In the genomic region with DNA sequence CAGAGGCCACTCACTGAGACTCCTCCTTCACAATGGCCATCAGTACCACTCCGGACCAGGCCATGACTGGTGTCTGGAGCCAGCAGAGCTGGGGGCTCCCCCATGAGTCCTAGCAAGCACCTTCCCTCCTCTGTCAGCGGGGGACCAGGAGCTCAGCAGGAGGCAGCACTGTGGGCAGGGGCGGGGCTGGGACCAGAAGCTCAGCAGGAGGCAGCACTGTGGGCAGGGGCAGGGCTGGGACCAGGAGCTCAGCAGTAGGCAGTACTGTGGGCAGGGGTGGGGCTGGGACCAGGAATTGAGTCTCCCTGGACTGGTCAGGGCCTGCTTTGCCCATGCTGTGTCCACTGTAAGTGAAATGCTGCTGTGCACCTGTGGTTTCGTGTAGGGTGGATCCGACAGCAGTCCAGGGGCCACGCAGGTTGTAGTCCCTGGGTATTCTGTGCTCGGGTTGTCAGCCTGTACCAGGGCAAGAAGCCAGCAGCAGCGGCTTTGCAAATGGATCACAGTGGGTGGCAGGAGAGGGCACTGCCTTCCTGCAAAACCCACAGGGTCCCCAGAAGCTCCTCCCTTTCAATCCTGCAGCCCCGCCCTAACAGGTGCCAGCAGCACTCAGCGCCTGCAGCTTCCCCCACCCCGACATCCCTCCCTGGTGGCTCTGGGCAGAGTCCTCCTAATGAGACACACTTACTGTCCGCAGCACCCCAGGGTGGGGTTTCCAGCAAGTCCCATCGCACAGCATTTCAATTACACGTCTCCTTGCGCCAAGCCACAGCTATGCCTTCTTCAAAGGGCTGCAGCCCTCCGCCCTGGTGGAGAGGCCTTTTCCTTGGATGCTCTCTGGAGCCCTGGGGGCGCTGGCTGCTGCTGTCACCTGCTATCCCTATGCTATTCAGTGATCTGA, we compare ENCODE assay signal across 12 cellular contexts.
A peak's percentile ranks its signal among the peaks of the same experiment; 100 is the strongest.
DNase-seq lines count a peak whose midpoint lies in the region; ATAC-seq and TF ChIP-seq lines count a peak whose summit lies in the region.
"Had no signal": no experiment of that assay in that cellular context is flagged by ENCODE, and none has a peak within 500 bp of the region (broad histone marks: within the 10 kb centered on the region; RNA-seq: fewer than 3 reads in every experiment).

No MANE protein-coding gene starts in this region.

- H3K4ac ChIP-seq in trophoblast cell (ENCODE audit: low read depth, low read length), result no peak overlapping the region

- H3K23ac ChIP-seq in trophoblast cell (ENCODE audit: low read length), result no peak overlapping the region

- H3F3A ChIP-seq in PC-9 (ENCODE audit: insufficient read depth, low read depth), result no peaks in the 10 kb centered on the region

- POLR2A ChIA-PET in PC-9 (lab: Charles Lee; ENCODE audit: unreplicated experiment), result no interaction called here

- no TSS peak for BruUV-seq in PC-9 (replicated peaks; lab: Mats Ljungman, UMichigan)

- no CpG with 5 or more reads among the region's 17 CpGs for WGBS in trophoblast cell (ENCODE audit: extremely low coverage, insufficient coverage, insufficient read length)

- ATAC-seq in HG02763 (IDR thresholded peaks at IDR 0.05; ENCODE audit: unreplicated experiment), result no peak
- ATAC-seq: activated CD4-positive, alpha-beta T cell treated with anti-CD3 and anti-CD28 coated beads for 36 hours; stimulated activated naive CD8-positive, alpha-beta T cell treated with anti-CD3 and anti-CD28 coated beads, Interleukin-15, Interleukin-2, amounts not matched to agents 100 U/mL and 50 U/mL, for 24 hours had no signal

- H3K9me3 ChIP-seq in trophoblast cell (ENCODE audit: insufficient read depth, low read depth, low read length), result peaks cover 4% of the 10 kb centered on the region
- no peaks in the 10 kb centered on the region for H3K9me3 ChIP-seq in PC-9 (ENCODE audit: insufficient read depth, low read depth)

- DNase-seq in G401 (ENCODE audit: low spot score) (peak; percentile 25), NCI-H146 treated with DMSO at 0.1 percent for 48 hours (lab: John Stamatoyannopoulos, UW; ENCODE audit: unreplicated experiment) (peak; percentile 77), NCI-H748 (lab: John Stamatoyannopoulos, UW; ENCODE audit: unreplicated experiment) (peak; percentile 91), trophoblast cell (no peak), PC-9 (no peak), GM10266 (ENCODE audit: extremely low spot score) (no peak)
- DNase-seq: activated CD4-positive, alpha-beta T cell treated with anti-CD3 and anti-CD28 coated beads for 36 hours; activated naive CD4-positive, alpha-beta T cell treated with anti-CD3 and anti-CD28 coated beads for 36 hours; dorsolateral prefrontal cortex; KG1; stimulated activated naive CD8-positive, alpha-beta T cell treated with anti-CD3 and anti-CD28 coated beads, Interleukin-15, Interleukin-2, amounts not matched to agents 100 U/mL and 50 U/mL, for 24 hours had no signal

- H3K27ac ChIP-seq in trophoblast cell (ENCODE audit: low read depth, low read length), result no peak overlapping the region
- no peak overlapping the region for H3K27ac ChIP-seq in PC-9
- H3K27ac ChIP-seq: dorsolateral prefrontal cortex had no signal

- H3K9ac ChIP-seq in trophoblast cell (ENCODE audit: low read length), result no peak overlapping the region

- H4K8ac ChIP-seq in trophoblast cell (ENCODE audit: low read depth, low read length), result no peak overlapping the region

- H3K79me1 ChIP-seq in trophoblast cell (ENCODE audit: low read length), result peaks cover 34% of the 10 kb centered on the region

- H3K36me3 ChIP-seq in trophoblast cell (ENCODE audit: control insufficient read depth in 1 of 2, insufficient read depth in 2 of 2, low read length in 2 of 2) (peaks cover under 1 to 2% of the 10 kb centered on the region in 2 experiments), PC-9 (ENCODE audit: low read depth) (no peaks in the 10 kb centered on the region)

- H2BK120ac ChIP-seq in trophoblast cell (ENCODE audit: insufficient read depth, low read length, poor library complexity), result no peak overlapping the region

- H4K91ac ChIP-seq in trophoblast cell (ENCODE audit: low read depth, low read length), result no peak overlapping the region

- H3K14ac ChIP-seq in trophoblast cell (ENCODE audit: low read length), result peak overlapping the region; percentile 7

- no peaks in the 10 kb centered on the region for H3K9me2 ChIP-seq in PC-9 (ENCODE audit: insufficient read depth)

- H3K27me3 ChIP-seq in trophoblast cell (ENCODE audit: insufficient read depth, low read length) (no peaks in the 10 kb centered on the region), PC-9 (ENCODE audit: insufficient read depth, low read depth) (peaks cover 73% of the 10 kb centered on the region)

- H2BK5ac ChIP-seq in trophoblast cell (ENCODE audit: low read depth, low read length, poor library complexity), result no peak overlapping the region

- H3K4me1 ChIP-seq in trophoblast cell (ENCODE audit: control insufficient read depth in 1 of 2, insufficient read depth in 2 of 2, low read length in 2 of 2) (peaks cover 19 to 21% of the 10 kb centered on the region in 2 experiments), PC-9 (replicated peaks; ENCODE audit: insufficient read depth) (no peaks in the 10 kb centered on the region)

- H2AFZ ChIP-seq in trophoblast cell (ENCODE audit: insufficient read depth, low read length, poor library complexity) (no peak overlapping the region), PC-9 (no peak overlapping the region)

- H4K12ac ChIP-seq in trophoblast cell (ENCODE audit: low read depth, low read length), result no peak overlapping the region

- no peak overlapping the region for H2AK5ac ChIP-seq in trophoblast cell (ENCODE audit: low read length)

- no peaks in the 10 kb centered on the region for H4K20me1 ChIP-seq in PC-9 (ENCODE audit: insufficient read depth)

- H3K18ac ChIP-seq in trophoblast cell (ENCODE audit: low read length), result no peak overlapping the region

- CTCF ChIA-PET in PC-9 (lab: Charles Lee), result no interaction called here

- in situ Hi-C loops in G401 (cut with HindIII; ENCODE audit: low sequenced_read_pairs), result no loop called here

- H3K4me3 ChIP-seq in trophoblast cell (ENCODE audit: low read depth, low read length) (no peak overlapping the region), PC-9 (no peak overlapping the region)
- H3K4me3 ChIP-seq: dorsolateral prefrontal cortex had no signal

- H3K79me2 ChIP-seq in trophoblast cell (ENCODE audit: control insufficient read depth, insufficient read depth, low read length, poor library complexity) (peaks cover 9% of the 10 kb centered on the region), PC-9 (ENCODE audit: low read depth) (no peaks in the 10 kb centered on the region)

- H2BK12ac ChIP-seq in trophoblast cell (ENCODE audit: low read length), result no peak overlapping the region

- no peak for TF ChIP-seq CTCF in PC-9 (conservative IDR thresholded peaks at IDR 0.05)
- TF ChIP-seq CTCF in GM10266 (IDR thresholded peaks at IDR 0.05; ENCODE audit: control insufficient read depth, insufficient read depth, low read depth, missing control alignments), result no peak

- intact Hi-C loops in PC-9 (cut with micrococcal nuclease; ENCODE audit: unreplicated experiment), result no loop called here

- H3K4me2 ChIP-seq in trophoblast cell (ENCODE audit: low read length) (no peak overlapping the region), PC-9 (no peak overlapping the region)

Comparison
In these comparisons a context has a peak if more than half of its experiments do, and no peak if none do; other contexts are left out.
1. DNase-seq: peak in G401 (single experiment), NCI-H146 treated with DMSO at 0.1 percent for 48 hours (single experiment) and NCI-H748 (single experiment); none in trophoblast cell (0 of 2), PC-9 (0 of 2) and GM10266 (single experiment).